ENCODE assay signal across 14 cellular contexts in genomic region chr16:79007614-79008013, GRCh38.
DNase-seq lines count a peak whose midpoint lies in the region; ATAC-seq and TF ChIP-seq lines count a peak whose summit lies in the region.
"Had no signal": no experiment of that assay in that cellular context is flagged by ENCODE, and none has a peak within 500 bp of the region (broad histone marks: within the 10 kb centered on the region; RNA-seq: fewer than 3 reads in every experiment).

No MANE protein-coding gene starts in this region.

- ATAC-seq in HG03060 (IDR thresholded peaks at IDR 0.05; ENCODE audit: low read depth, unreplicated experiment) (peak; percentile 89), heart left ventricle (no peak), upper lobe of left lung (ENCODE audit: low FRiP score in 2 of 2) (no peak)
- ATAC-seq: Panc1 had no signal

- H3K36me3 ChIP-seq in heart left ventricle: no peaks in the 10 kb centered on the region
- H3K36me3 ChIP-seq in upper lobe of left lung: no peaks in the 10 kb centered on the region

- H3K27ac ChIP-seq in heart left ventricle (no peak overlapping the region), upper lobe of left lung (no peak overlapping the region)
- H3K27ac ChIP-seq: KMS-11, VCaP had no signal

- H3K4me1 ChIP-seq in heart left ventricle: no peaks in the 10 kb centered on the region
- no peaks in the 10 kb centered on the region for H3K4me1 ChIP-seq in upper lobe of left lung

- H3K4me3 ChIP-seq in heart left ventricle (no peak overlapping the region), upper lobe of left lung (no peak overlapping the region)

- POLR2A ChIA-PET in activated CD4-positive, alpha-beta memory T cell treated with anti-CD3 and anti-CD28 coated beads, Interleukin-2, amount 10 ng/mL, durations not matched to agents 7 days and 5 days (lab: Charles Lee): interaction anchor here (0.6 to 1.1 kb wide), 4 partner anchors 12 to 50 kb away, joined by 3 read pairs; no protein-coding TSS in a partner anchor

- no peak overlapping the region for H3K4me3 Mint-ChIP-seq in activated CD4-positive, alpha-beta memory T cell treated with anti-CD3 and anti-CD28 coated beads, Interleukin-2, amount 10 ng/mL, durations not matched to agents 7 days and 5 days

- peak overlapping the region; percentile 29 for H3K27ac Mint-ChIP-seq in activated CD4-positive, alpha-beta memory T cell treated with anti-CD3 and anti-CD28 coated beads, Interleukin-2, amount 10 ng/mL, durations not matched to agents 7 days and 5 days

- TF ChIP-seq EP300 in upper lobe of left lung (IDR thresholded peaks at IDR 0.05): no peak

- CTCF ChIA-PET in activated CD4-positive, alpha-beta memory T cell treated with anti-CD3 and anti-CD28 coated beads, Interleukin-2, amount 10 ng/mL, durations not matched to agents 7 days and 5 days (lab: Charles Lee): interaction anchor here (0.9 kb wide), 1 partner anchor 40 kb away, joined by 4 read pairs; no protein-coding TSS in a partner anchor

- H3K36me3 Mint-ChIP-seq in activated CD4-positive, alpha-beta memory T cell treated with anti-CD3 and anti-CD28 coated beads, Interleukin-2, amount 10 ng/mL, durations not matched to agents 7 days and 5 days (ENCODE audit: low read depth): peaks cover 11% of the 10 kb centered on the region

- peaks cover 4% of the 10 kb centered on the region for H3K9me3 Mint-ChIP-seq in activated CD4-positive, alpha-beta memory T cell treated with anti-CD3 and anti-CD28 coated beads, Interleukin-2, amount 10 ng/mL, durations not matched to agents 7 days and 5 days

- intact Hi-C loops in heart left ventricle (cut with DNase I): no loop called here

- peaks cover 31% of the 10 kb centered on the region for H3K4me1 Mint-ChIP-seq in activated CD4-positive, alpha-beta memory T cell treated with anti-CD3 and anti-CD28 coated beads, Interleukin-2, amount 10 ng/mL, durations not matched to agents 7 days and 5 days

- TF ChIP-seq POLR2A in heart left ventricle (IDR thresholded peaks at IDR 0.05) (no peak), upper lobe of left lung (IDR thresholded peaks at IDR 0.05) (no peak)

- 90 to 99% (median 93%) methylated on average over 3 of the region's 3 CpGs for WGBS in heart left ventricle, 4 donors
- WGBS in upper lobe of left lung, 2 donors: 71 to 85% methylated on average over 3 of the region's 3 CpGs

- H3K27me3 Mint-ChIP-seq in activated CD4-positive, alpha-beta memory T cell treated with anti-CD3 and anti-CD28 coated beads, Interleukin-2, amount 10 ng/mL, durations not matched to agents 7 days and 5 days: no peaks in the 10 kb centered on the region

- DNase-seq in stimulated activated CD4-positive, alpha-beta T cell treated with anti-CD3 and anti-CD28 coated beads, Interleukin-1b, Interleukin-23, amount 100 ng/mL, for 48 hours: peak; percentile 21
- DNase-seq in stimulated activated CD4-positive, alpha-beta T cell treated with anti-CD3 and anti-CD28 coated beads, Interleukin-4, amount 100 ng/mL, for 4 hours: no peak
- no peak for DNase-seq in activated CD4-positive, alpha-beta memory T cell treated with anti-CD3 and anti-CD28 coated beads, Interleukin-2, amount 10 ng/mL, durations not matched to agents 7 days and 5 days
- no peak for DNase-seq in C1 segment of cervical spinal cord (lab: John Stamatoyannopoulos, UW)
- DNase-seq in heart left ventricle: no peak
- DNase-seq in upper lobe of left lung: no peak
- no peak for DNase-seq in retina
- DNase-seq: amniotic stem cell, kidney, NCI-H526 had no signal

- TF ChIP-seq CTCF in heart left ventricle (IDR thresholded peaks at IDR 0.05) (no peak), upper lobe of left lung (IDR thresholded peaks at IDR 0.05) (no peak)

- H3K9me3 ChIP-seq in heart left ventricle (no peaks in the 10 kb centered on the region), upper lobe of left lung (no peaks in the 10 kb centered on the region)

- H3K27me3 ChIP-seq in heart left ventricle (peaks cover 0 to 6% (median 0%) of the 10 kb centered on the region in 9 donors), upper lobe of left lung (no peaks in the 10 kb centered on the region)
